15 cellular contexts compared by ENCODE assay signal in genomic region chr4:100842856-100843255, GRCh38.
"Had no signal": no experiment of that assay in that cellular context is flagged by ENCODE, and none has a peak within 500 bp of the region (broad histone marks: within the 10 kb centered on the region; RNA-seq: fewer than 3 reads in every experiment).

No MANE protein-coding gene starts in this region.

- ATAC-seq: esophagus mucosa; foreskin keratinocyte; sciatic nerve; stimulated activated effector memory CD8-positive, alpha-beta T cell treated with anti-CD3 and anti-CD28 coated beads, Interleukin-12 subunit alpha, Interleukin-12 subunit beta, amount 100 ng/mL, for 72 hours; WTC11 had no signal

- H3K4me1 ChIP-seq: foreskin keratinocyte had no signal

- H3K27ac ChIP-seq: coronary artery, foreskin keratinocyte had no signal

- DNase-seq: activated CD4-positive, alpha-beta memory T cell treated with anti-CD3 and anti-CD28 coated beads, Interleukin-2, amount 10 ng/mL, durations not matched to agents 7 days and 5 days; activated CD4-positive, alpha-beta T cell treated with anti-CD3 and anti-CD28 coated beads for 4 hours; activated naive CD4-positive, alpha-beta T cell treated with anti-CD3 and anti-CD28 coated beads, Interleukin-2, amount 10 ng/mL, durations not matched to agents 7 days and 5 days; activated T-cell treated with anti-CD3 and anti-CD28 coated beads, Interleukin-2, amount 50 U/mL, for 24 hours; caudate nucleus; foreskin keratinocyte; glutamatergic neuron; hypothalamus; kidney glomerular epithelial cell; stimulated activated CD4-positive, alpha-beta T cell treated with anti-CD3 and anti-CD28 coated beads, Interleukin-2, amount 100 ng/mL, for 24 hours had no signal

- H3K4me3 ChIP-seq: coronary artery had no signal

- H3K27me3 ChIP-seq: foreskin keratinocyte had no signal
